1 cellular context compared by ENCODE assay signal in genomic region chr6:14765106-14765505, GRCh38.
A peak's percentile ranks its signal among the peaks of the same experiment; 100 is the strongest.
TF ChIP-seq lines count a peak whose summit lies in the region.

No MANE protein-coding gene starts in this region.

TF ChIP-seq in K562, 482 proteins besides CTCF, POLR2A, EP300 and RAD21 (continued from another document):
- TF ChIP-seq HDAC1 (IDR thresholded peaks at IDR 0.05) (peak in 1 of 2 experiments; percentile 29; a peak in 1 of 4 replicates), CBFA2T3 (IDR thresholded peaks at IDR 0.05) (0 out of 2 replicates have a peak, but pooled peaks have one; percentile 7), DPF2 (IDR thresholded peaks at IDR 0.05) (0 out of 2 replicates have a peak, but pooled peaks have one; percentile 15), FIP1L1 (IDR thresholded peaks at IDR 0.05; ENCODE audit: low read depth, low read length, poor library complexity, severe bottlenecking) (no peak), SAP30 (IDR thresholded peaks at IDR 0.05; ENCODE audit: borderline replicate concordance, insufficient read depth, low read depth, low read length, poor library complexity, severe bottlenecking) (no peak), CEBPG (CRISPR knock-in tag; IDR thresholded peaks at IDR 0.05) (no peak), CEBPG (tag; conservative IDR thresholded peaks at IDR 0.05 in 1 of 2, IDR thresholded peaks at IDR 0.05 in 1 of 2) (peak in 1 of 2 experiments; percentile 51; a peak in 2 of 4 replicates), POU5F1 (IDR thresholded peaks at IDR 0.05; ENCODE audit: borderline replicate concordance, low read depth, low read length, partially characterized antibody) (no peak), SMARCA4 (IDR thresholded peaks at IDR 0.05) (0 out of 2 replicates have a peak, but pooled peaks have one; percentile 13), PHF21A (IDR thresholded peaks at IDR 0.05; ENCODE audit: borderline replicate concordance, low read depth) (peak; percentile 66; the same call in 1 of the 2 replicates), KDM1A (IDR thresholded peaks at IDR 0.05) (peak; percentile 86 to 91)
TF ChIP-seq in K562: peak in this region for 13.
